ENCODE assay signal across 17 cellular contexts in genomic region chr2:159123786-159124185, GRCh38.
DNase-seq lines count a peak whose midpoint lies in the region; FAIRE-seq and TF ChIP-seq lines count a peak whose summit lies in the region.
"Had no signal": no experiment of that assay in that cellular context is flagged by ENCODE, and none has a peak within 500 bp of the region (broad histone marks: within the 10 kb centered on the region; RNA-seq: fewer than 3 reads in every experiment).

No MANE protein-coding gene starts in this region.

- H3K27me3 Mint-ChIP-seq in Calu3 (ENCODE audit: unreplicated experiment), result no peaks in the 10 kb centered on the region
- H3K27me3 Mint-ChIP-seq: CD4-positive, CD25-positive, alpha-beta regulatory T cell had no signal

- H3K27me3 ChIP-seq in PC-9 (ENCODE audit: insufficient read depth, low read depth) (no peaks in the 10 kb centered on the region), hepatocyte (no peaks in the 10 kb centered on the region), small intestine (ENCODE audit: control insufficient read depth in 2 of 2, insufficient read depth in 2 of 2, low read length in 2 of 2) (no peaks in the 10 kb centered on the region)
- H3K27me3 ChIP-seq: body of pancreas had no signal

- CTCF ChIA-PET in Calu3 (lab: Charles Lee), result interaction anchor here (1.6 to 2.0 kb wide), 2 partner anchors 10 to 88 kb away, joined by 3 to 7 read pairs; no protein-coding TSS in a partner anchor
- CTCF ChIA-PET in PC-9 (lab: Charles Lee), result no interaction called here

- in situ Hi-C loops in GM13976 (cut with MboI; ENCODE audit: low sequenced_read_pairs, unreplicated experiment), result loop anchor here (10.0 kb wide), 1 partner anchor 219 kb away; no protein-coding TSS in a partner anchor

- BruUV-seq in Calu3 (replicated peaks; lab: Mats Ljungman, UMichigan) (no TSS peak), PC-9 (replicated peaks; lab: Mats Ljungman, UMichigan) (no TSS peak)

- peaks cover 25% of the 10 kb centered on the region; the same call in 1 of the 2 replicates for H3F3A ChIP-seq in PC-9 (ENCODE audit: insufficient read depth, low read depth)

- H3K27ac ChIP-seq in PC-9 (peak overlapping the region; percentile 77), hepatocyte (peak overlapping the region; percentile 91), small intestine (ENCODE audit: low read depth in 1 of 2, low read length in 1 of 2) (peak overlapping the region; percentile 65 to 87)

- peaks cover 9% of the 10 kb centered on the region for H3K36me3 Mint-ChIP-seq in Calu3 (ENCODE audit: insufficient read depth, unreplicated experiment)
- H3K36me3 Mint-ChIP-seq: CD4-positive, CD25-positive, alpha-beta regulatory T cell; memory B cell had no signal

- FAIRE-seq in small intestine (lab: Jason Lieb, UNC), result no peak

- H3K79me2 ChIP-seq in PC-9 (ENCODE audit: low read depth), result peaks cover 31% of the 10 kb centered on the region
- peaks cover 33% of the 10 kb centered on the region for H3K79me2 ChIP-seq in hepatocyte

- H3K36me3 ChIP-seq in PC-9 (ENCODE audit: low read depth) (no peaks in the 10 kb centered on the region), hepatocyte (replicated peaks; ENCODE audit: insufficient read depth, low read depth) (no peaks in the 10 kb centered on the region), small intestine (ENCODE audit: control insufficient read depth in 2 of 2, insufficient read depth in 2 of 2, low read length in 2 of 2) (no peaks in the 10 kb centered on the region)

- POLR2A ChIA-PET in PC-9 (lab: Charles Lee; ENCODE audit: unreplicated experiment), result no interaction called here

- no peak overlapping the region for H3K4me3 ChIP-seq in PC-9
- no peak overlapping the region for H3K4me3 ChIP-seq in hepatocyte
- no peak overlapping the region for H3K4me3 ChIP-seq in small intestine (ENCODE audit: low read depth in 1 of 2, low read length in 2 of 2)
- H3K4me3 ChIP-seq: body of pancreas, SK-N-MC had no signal

- peak overlapping the region; percentile 78 for H3K27ac Mint-ChIP-seq in Calu3 (ENCODE audit: unreplicated experiment)
- H3K27ac Mint-ChIP-seq: activated T-cell treated with anti-CD3 and anti-CD28 coated beads, Interleukin-2, amount 50 U/mL, for 72 hours; memory B cell had no signal

- H4K20me1 ChIP-seq in PC-9 (ENCODE audit: insufficient read depth), result no peaks in the 10 kb centered on the region
- no peaks in the 10 kb centered on the region for H4K20me1 ChIP-seq in hepatocyte (ENCODE audit: insufficient read depth, poor library complexity, severe bottlenecking)

- intact Hi-C loops in Calu3 (cut with micrococcal nuclease; ENCODE audit: unreplicated experiment), result no loop called here
- intact Hi-C loops in PC-9 (cut with micrococcal nuclease; ENCODE audit: unreplicated experiment), result loop anchor here (1.0 kb wide), 2 partner anchors 30 to 53 kb away; no protein-coding TSS in a partner anchor

- no peaks in the 10 kb centered on the region for H3K9me2 ChIP-seq in PC-9 (ENCODE audit: insufficient read depth)
- H3K9me2 ChIP-seq in hepatocyte (replicated peaks; ENCODE audit: insufficient read depth), result no peaks in the 10 kb centered on the region

- no peak overlapping the region for H3K4me3 Mint-ChIP-seq in Calu3 (ENCODE audit: low read depth, unreplicated experiment)
- H3K4me3 Mint-ChIP-seq: activated T-cell treated with anti-CD3 and anti-CD28 coated beads, Interleukin-2, amount 50 U/mL, for 72 hours; CD4-positive, CD25-positive, alpha-beta regulatory T cell; memory B cell had no signal

- H3K4me2 ChIP-seq in PC-9, result peak overlapping the region; percentile 62
- no peak overlapping the region for H3K4me2 ChIP-seq in hepatocyte

- H3K4me1 ChIP-seq in PC-9 (replicated peaks; ENCODE audit: insufficient read depth) (peaks cover 31% of the 10 kb centered on the region), hepatocyte (ENCODE audit: insufficient read depth) (peaks cover 17% of the 10 kb centered on the region), small intestine (ENCODE audit: control insufficient read depth in 2 of 2, insufficient read depth in 1 of 2, low read depth in 1 of 2, low read length in 1 of 2) (peaks cover 7% of the 10 kb centered on the region in 2 donors)

- 93% methylated on average over 9 of the region's 9 CpGs for WGBS in hepatocyte (ENCODE audit: low lambda C conversion rate, missing lambda C conversion rate)
- WGBS in small intestine, 3 donors, result 82 to 88% (median 83%) methylated on average over 9 of the region's 9 CpGs

- TF ChIP-seq CTCF in Calu3 (IDR thresholded peaks at IDR 0.05; ENCODE audit: unreplicated experiment) (no peak), PC-9 (conservative IDR thresholded peaks at IDR 0.05) (no peak), hepatocyte (IDR thresholded peaks at IDR 0.05; ENCODE audit: poor library complexity) (no peak), GM13976 (IDR thresholded peaks at IDR 0.05; ENCODE audit: borderline replicate concordance, control extremely low read depth, extremely low read depth, insufficient read depth, missing control alignments) (no peak)

- no peaks in the 10 kb centered on the region for H3K9me3 Mint-ChIP-seq in Calu3 (ENCODE audit: low read depth, unreplicated experiment)
- H3K9me3 Mint-ChIP-seq: activated T-cell treated with anti-CD3 and anti-CD28 coated beads, Interleukin-2, amount 50 U/mL, for 72 hours had no signal

- H3K9me3 ChIP-seq in PC-9 (ENCODE audit: insufficient read depth, low read depth), result no peaks in the 10 kb centered on the region
- no peaks in the 10 kb centered on the region for H3K9me3 ChIP-seq in hepatocyte (ENCODE audit: low read depth)
- no peaks in the 10 kb centered on the region for H3K9me3 ChIP-seq in small intestine (ENCODE audit: control insufficient read depth, low read depth)
- H3K9me3 ChIP-seq: body of pancreas had no signal

- DNase-seq in Calu3, result no peak
- DNase-seq in PC-9, result no peak
- no peak for DNase-seq in hepatocyte (ENCODE audit: low spot score)
- no peak for DNase-seq in small intestine
- DNase-seq in mucosa of gallbladder (ENCODE audit: low spot score), result no peak
- no peak for DNase-seq in GM19240 (ENCODE audit: insufficient read length, low spot score)
- no peak for DNase-seq in GM13976 (ENCODE audit: low spot score)
- DNase-seq: activated CD4-positive, CD25-positive, alpha-beta regulatory T cell treated with anti-CD3 and anti-CD28 coated beads, Interleukin-2, amount 50 U/mL, for 72 hours; activated T-cell treated with anti-CD3 and anti-CD28 coated beads, Interleukin-2, amount 50 U/mL, for 72 hours; body of pancreas; CD4-positive, CD25-positive, alpha-beta regulatory T cell; NCI-H187 treated with DMSO at 0.1 percent for 48 hours; NCI-H748 treated with DMSO at 0.1 percent for 48 hours; stimulated activated CD4-positive, alpha-beta T cell treated with anti-CD3 and anti-CD28 coated beads, Interleukin-4, amount 100 ng/mL, for 24 hours; stimulated activated naive CD4-positive, alpha-beta T cell treated with Interleukin-2 at 50 U/mL for 16 hours had no signal

- H2AFZ ChIP-seq in PC-9 (no peak overlapping the region), hepatocyte (no peak overlapping the region)

- peaks cover 52% of the 10 kb centered on the region for H3K4me1 Mint-ChIP-seq in Calu3 (ENCODE audit: low read depth, unreplicated experiment)
